1 cellular context compared by ENCODE assay signal in genomic region chr7:1561036-1561940, GRCh38.
TF ChIP-seq lines count a peak whose summit lies in the region.

No MANE protein-coding gene starts in this region.

TF ChIP-seq in H1, 55 proteins besides CTCF, POLR2A, EP300 and RAD21:
- TF ChIP-seq RXRA (IDR thresholded peaks at IDR 0.05; ENCODE audit: insufficient read depth, low read depth, low read length): no peak
- TF ChIP-seq CHD1 (IDR thresholded peaks at IDR 0.05; ENCODE audit: low read depth, low read length): no peak
- no peak for TF ChIP-seq SUZ12 (IDR thresholded peaks at IDR 0.05; ENCODE audit: low read length)
- TF ChIP-seq ATF2 (IDR thresholded peaks at IDR 0.05; ENCODE audit: low read length): no peak
- no peak for TF ChIP-seq HDAC2 (IDR thresholded peaks at IDR 0.05; ENCODE audit: borderline replicate concordance in 1 of 2, low read depth in 2 of 2, low read length in 2 of 2)
- TF ChIP-seq USF2 (IDR thresholded peaks at IDR 0.05; ENCODE audit: low read length): no peak
- TF ChIP-seq CTBP2 (IDR thresholded peaks at IDR 0.05; ENCODE audit: borderline replicate concordance, insufficient read depth, insufficient read length, low read length): no peak
- TF ChIP-seq TAF1 (IDR thresholded peaks at IDR 0.05; ENCODE audit: low read depth, low read length): no peak
- TF ChIP-seq KDM1A (IDR thresholded peaks at IDR 0.05; ENCODE audit: borderline replicate concordance, low read length): no peak
- no peak for TF ChIP-seq BACH1 (IDR thresholded peaks at IDR 0.05; ENCODE audit: low read length)
- TF ChIP-seq CBX5 (IDR thresholded peaks at IDR 0.05; ENCODE audit: low read depth, low read length): no peak
- no peak for TF ChIP-seq JUN (IDR thresholded peaks at IDR 0.05; ENCODE audit: low read depth, low read length)
- no peak for TF ChIP-seq POU5F1 (IDR thresholded peaks at IDR 0.05; ENCODE audit: low read depth, low read length)
- TF ChIP-seq SAP30 (IDR thresholded peaks at IDR 0.05; ENCODE audit: insufficient read depth, insufficient replicate concordance, low read length): no peak
- TF ChIP-seq E2F6 (IDR thresholded peaks at IDR 0.05): no peak
- no peak for TF ChIP-seq CHD2 (IDR thresholded peaks at IDR 0.05; ENCODE audit: low read length)
- TF ChIP-seq BRCA1 (IDR thresholded peaks at IDR 0.05; ENCODE audit: low read depth, low read length): no peak
- no peak for TF ChIP-seq CEBPB (IDR thresholded peaks at IDR 0.05; ENCODE audit: low read depth, low read length)
- no peak for TF ChIP-seq SIRT6 (IDR thresholded peaks at IDR 0.05; ENCODE audit: low read length)
- no peak for TF ChIP-seq SIN3A (conservative IDR thresholded peaks at IDR 0.05 in 1 of 2, IDR thresholded peaks at IDR 0.05 in 1 of 2; ENCODE audit: low read depth in 1 of 2, low read length in 2 of 2)
TF ChIP-seq in H1: peak in this region for 0.
